8 cellular contexts compared by ENCODE assay signal in genomic region chr1:167720965-167721616, GRCh38. TPM values are rescaled to one million over a fixed set of nuclear protein-coding genes. Genes with fewer than 3 reads are reported as not detected.
A peak's percentile ranks its signal among the peaks of the same experiment; 100 is the strongest.
DNase-seq lines count a peak whose midpoint lies in the region; ATAC-seq and TF ChIP-seq lines count a peak whose summit lies in the region.

No MANE protein-coding gene starts in this region.

- DNase-seq in HT1080 (ENCODE audit: low read depth) (peak; percentile 55), SW480 (ENCODE audit: low spot score) (peak; percentile 57), epithelial cell of esophagus (ENCODE audit: low read depth) (peak; percentile 67), mesothelial cell of epicardium (ENCODE audit: low spot score in 2 of 2, unreplicated experiment in 2 of 2) (no peak), upper lobe of right lung (no peak), COLO829 (ENCODE audit: low spot score) (no peak), cerebellar nuclear complex (lab: John Stamatoyannopoulos, UW) (no peak)

- intact Hi-C loops in upper lobe of right lung (cut with DNase I), result loop anchor here (10.0 kb wide), 1 partner anchor 74 kb away; no protein-coding TSS in a partner anchor

- no peaks in the 10 kb centered on the region for H3K9me3 Mint-ChIP-seq in mesothelial cell of epicardium

- no peaks in the 10 kb centered on the region for H3K27me3 ChIP-seq in upper lobe of right lung

- H3K4me1 ChIP-seq in ES-I3 (ENCODE audit: insufficient read depth, low read length) (peaks cover 30% of the 10 kb centered on the region), upper lobe of right lung (peaks cover 24% of the 10 kb centered on the region)

- H3K4me3 ChIP-seq in epithelial cell of esophagus (ENCODE audit: low read length), result peak overlapping the region; percentile 76
- H3K4me3 ChIP-seq in upper lobe of right lung, result peak overlapping the region; percentile 83

- peak; percentile 45 for ATAC-seq in upper lobe of right lung

- H3K4me3 Mint-ChIP-seq in mesothelial cell of epicardium, result peak overlapping the region; percentile 93

- H3K36me3 Mint-ChIP-seq in mesothelial cell of epicardium, result no peaks in the 10 kb centered on the region

- H3K36me3 ChIP-seq in ES-I3 (ENCODE audit: insufficient read depth, low read length), result no peaks in the 10 kb centered on the region
- no peaks in the 10 kb centered on the region for H3K36me3 ChIP-seq in upper lobe of right lung

- peak; percentile 57 for TF ChIP-seq CTCF in epithelial cell of esophagus (IDR thresholded peaks at IDR 0.05; ENCODE audit: insufficient read depth, low read depth, low read length, missing control alignments)
- no peak for TF ChIP-seq CTCF in mesothelial cell of epicardium (IDR thresholded peaks at IDR 0.05; ENCODE audit: unreplicated experiment)
- peak; percentile 30 for TF ChIP-seq CTCF in upper lobe of right lung (IDR thresholded peaks at IDR 0.05)

- H3K4me1 Mint-ChIP-seq in mesothelial cell of epicardium, result peaks cover 67% of the 10 kb centered on the region

- peak overlapping the region; percentile 91 for H3K27ac Mint-ChIP-seq in mesothelial cell of epicardium

- H3K9ac ChIP-seq in ES-I3 (ENCODE audit: low read depth, low read length), result peak overlapping the region; percentile 76

- peak overlapping the region; percentile 85 for H3K27ac ChIP-seq in upper lobe of right lung

- H3K9me3 ChIP-seq in ES-I3 (ENCODE audit: control insufficient read depth, insufficient read depth, low read length) (no peaks in the 10 kb centered on the region), upper lobe of right lung (no peaks in the 10 kb centered on the region)

- no peaks in the 10 kb centered on the region for H3K27me3 Mint-ChIP-seq in mesothelial cell of epicardium (ENCODE audit: low read depth)

RNA-seq across cellular contexts. Expression of gene MPZL1, which starts 0.7 kb away (rescaled TPM):
- 67.6 and 70.0 TPM in 2 replicates for total RNA-seq in HT1080 (2014; rRNA removed; shearing (Covaris generic))
- 46.2 and 55.0 TPM in 2 replicates for polyA plus RNA-seq in HT1080 (2015; cell fraction: cytosol; rRNA removed)
- 43.0 and 51.1 TPM in 2 replicates for polyA plus RNA-seq in HT1080 (2015; cell fraction: nucleus; rRNA removed)
- 134 to 154 TPM (median 138 TPM) in 3 replicates for total RNA-seq in mesothelial cell of epicardium
- total RNA-seq in upper lobe of right lung, result 85.2 TPM

Comparison
In these comparisons a context has a peak if more than half of its experiments do, and no peak if none do; other contexts are left out.
1. DNase-seq: peak in HT1080 (single experiment), SW480 (single experiment) and epithelial cell of esophagus (single experiment); none in mesothelial cell of epicardium (0 of 2), upper lobe of right lung (single experiment), COLO829 (single experiment) and cerebellar nuclear complex (0 of 2).